In genomic region chr11:893008-893654, GRCh38 we compare ENCODE assay signal across 1 cellular context.
TF ChIP-seq lines count a peak whose summit lies in the region.

No MANE protein-coding gene starts in this region.

TF ChIP-seq in K562, 482 proteins besides CTCF, POLR2A, EP300 and RAD21:
- TF ChIP-seq POLR2G (IDR thresholded peaks at IDR 0.05; ENCODE audit: low read depth, low read length) (peak; percentile 59), BRF1 (IDR thresholded peaks at IDR 0.05; ENCODE audit: borderline replicate concordance, extremely low read depth, insufficient read length) (no peak), RBFOX2 (IDR thresholded peaks at IDR 0.05; ENCODE audit: low read depth, low read length) (peak; percentile 34; the same call in 1 of the 2 replicates), POLR2B (IDR thresholded peaks at IDR 0.05; ENCODE audit: low read depth, partially characterized antibody) (no peak)
